Comparison of ENCODE assay signal across 1 cellular context in the genomic region with DNA sequence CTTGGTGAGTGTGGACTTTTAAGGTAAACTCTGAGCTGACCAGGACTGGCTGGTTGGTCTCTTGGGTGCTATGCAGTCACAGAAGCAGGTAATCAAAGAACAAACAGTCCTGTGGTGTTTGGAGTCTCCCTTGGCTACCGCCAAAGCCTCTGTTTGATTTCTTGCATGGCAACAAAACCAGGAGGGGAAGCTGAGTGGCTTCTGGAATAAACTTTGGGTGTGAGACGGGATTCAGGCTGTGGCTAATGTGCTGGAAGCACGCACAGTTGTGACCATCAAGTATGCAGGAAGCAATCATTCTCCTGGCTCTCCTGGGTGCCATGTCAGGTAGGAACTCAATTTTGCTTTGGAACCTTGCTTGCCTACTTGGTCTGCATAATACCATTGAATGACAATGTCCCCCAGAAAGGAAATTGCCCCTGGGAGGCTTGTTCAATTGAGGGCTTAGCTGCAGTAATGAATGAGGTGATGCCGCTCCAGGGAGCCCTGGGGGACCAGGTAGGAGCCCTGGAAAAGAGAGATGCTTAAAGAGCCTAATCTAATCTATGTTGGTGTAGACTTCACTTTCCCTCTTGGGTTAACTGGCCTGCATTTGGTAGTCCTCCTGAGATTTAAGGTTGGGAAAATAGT.
TF ChIP-seq lines count a peak whose summit lies in the region.

A gene with protein sequence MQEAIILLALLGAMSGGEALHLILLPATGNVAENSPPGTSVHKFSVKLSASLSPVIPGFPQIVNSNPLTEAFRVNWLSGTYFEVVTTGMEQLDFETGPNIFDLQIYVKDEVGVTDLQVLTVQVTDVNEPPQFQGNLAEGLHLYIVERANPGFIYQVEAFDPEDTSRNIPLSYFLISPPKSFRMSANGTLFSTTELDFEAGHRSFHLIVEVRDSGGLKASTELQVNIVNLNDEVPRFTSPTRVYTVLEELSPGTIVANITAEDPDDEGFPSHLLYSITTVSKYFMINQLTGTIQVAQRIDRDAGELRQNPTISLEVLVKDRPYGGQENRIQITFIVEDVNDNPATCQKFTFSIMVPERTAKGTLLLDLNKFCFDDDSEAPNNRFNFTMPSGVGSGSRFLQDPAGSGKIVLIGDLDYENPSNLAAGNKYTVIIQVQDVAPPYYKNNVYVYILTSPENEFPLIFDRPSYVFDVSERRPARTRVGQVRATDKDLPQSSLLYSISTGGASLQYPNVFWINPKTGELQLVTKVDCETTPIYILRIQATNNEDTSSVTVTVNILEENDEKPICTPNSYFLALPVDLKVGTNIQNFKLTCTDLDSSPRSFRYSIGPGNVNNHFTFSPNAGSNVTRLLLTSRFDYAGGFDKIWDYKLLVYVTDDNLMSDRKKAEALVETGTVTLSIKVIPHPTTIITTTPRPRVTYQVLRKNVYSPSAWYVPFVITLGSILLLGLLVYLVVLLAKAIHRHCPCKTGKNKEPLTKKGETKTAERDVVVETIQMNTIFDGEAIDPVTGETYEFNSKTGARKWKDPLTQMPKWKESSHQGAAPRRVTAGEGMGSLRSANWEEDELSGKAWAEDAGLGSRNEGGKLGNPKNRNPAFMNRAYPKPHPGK (plus strand): TSS at position 227 of the 630 bp plus-strand sequence. CDS start 55 bp downstream, at position 282.

TF ChIP-seq in SK-N-SH, 30 proteins besides CTCF, POLR2A, EP300 and RAD21 (continued from another document):
- TF ChIP-seq EZH2phosphoT487 (IDR thresholded peaks at IDR 0.05; ENCODE audit: borderline replicate concordance, low read depth) (no peak), MXI1 (IDR thresholded peaks at IDR 0.05; ENCODE audit: low read depth, low read length) (no peak), RFX5 (IDR thresholded peaks at IDR 0.05; ENCODE audit: low read length) (no peak), TAF1 (IDR thresholded peaks at IDR 0.05; ENCODE audit: borderline replicate concordance, low read depth, low read length) (no peak), FOXJ3 (CRISPR knock-in tag; IDR thresholded peaks at IDR 0.05) (no peak)
- TF ChIP-seq, protein P1, sequence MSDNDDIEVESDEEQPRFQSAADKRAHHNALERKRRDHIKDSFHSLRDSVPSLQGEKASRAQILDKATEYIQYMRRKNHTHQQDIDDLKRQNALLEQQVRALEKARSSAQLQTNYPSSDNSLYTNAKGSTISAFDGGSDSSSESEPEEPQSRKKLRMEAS (IDR thresholded peaks at IDR 0.05; ENCODE audit: low read depth) = no peak
- TF ChIP-seq, protein P2, sequence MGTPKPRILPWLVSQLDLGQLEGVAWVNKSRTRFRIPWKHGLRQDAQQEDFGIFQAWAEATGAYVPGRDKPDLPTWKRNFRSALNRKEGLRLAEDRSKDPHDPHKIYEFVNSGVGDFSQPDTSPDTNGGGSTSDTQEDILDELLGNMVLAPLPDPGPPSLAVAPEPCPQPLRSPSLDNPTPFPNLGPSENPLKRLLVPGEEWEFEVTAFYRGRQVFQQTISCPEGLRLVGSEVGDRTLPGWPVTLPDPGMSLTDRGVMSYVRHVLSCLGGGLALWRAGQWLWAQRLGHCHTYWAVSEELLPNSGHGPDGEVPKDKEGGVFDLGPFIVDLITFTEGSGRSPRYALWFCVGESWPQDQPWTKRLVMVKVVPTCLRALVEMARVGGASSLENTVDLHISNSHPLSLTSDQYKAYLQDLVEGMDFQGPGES (IDR thresholded peaks at IDR 0.05; ENCODE audit: low read depth, low read length) = no peak
TF ChIP-seq in SK-N-SH: peak in this region for 0.
